8 cellular contexts compared by ENCODE assay signal in genomic region chr7:129664029-129665012, GRCh38. TPM values are rescaled to one million over a fixed set of nuclear protein-coding genes. Genes with fewer than 3 reads are reported as not detected.
DNase-seq lines count a peak whose midpoint lies in the region; ATAC-seq, FAIRE-seq and TF ChIP-seq lines count a peak whose summit lies in the region.

No MANE protein-coding gene starts in this region.

- DNase-seq in G401 (ENCODE audit: low spot score) (peak; percentile 60), RPMI8226 (peak; percentile 61), epithelial cell of proximal tubule (ENCODE audit: low read depth) (peak; percentile 36), pancreas (no peak), upper lobe of left lung (no peak), COLO668 (lab: John Stamatoyannopoulos, UW; ENCODE audit: unreplicated experiment) (no peak), sciatic nerve (ENCODE audit: low spot score) (no peak)

- H3K27ac ChIP-seq in pancreas, result no peak overlapping the region
- no peak overlapping the region for H3K27ac ChIP-seq in upper lobe of left lung

- ATAC-seq in pancreas (peak; percentile 50 to 88 (median 78)), upper lobe of left lung (ENCODE audit: low FRiP score in 2 of 2) (no peak), sciatic nerve (no peak)

- H3K4me3 ChIP-seq in epithelial cell of proximal tubule (ENCODE audit: low read depth, low read length) (no peak overlapping the region), pancreas (no peak overlapping the region), upper lobe of left lung (no peak overlapping the region)

- TF ChIP-seq CTCF in LNCAP (IDR thresholded peaks at IDR 0.05) (peak; percentile 62), epithelial cell of proximal tubule (conservative IDR thresholded peaks at IDR 0.05; ENCODE audit: low read depth, low read length) (peak; percentile 62), pancreas (IDR thresholded peaks at IDR 0.05) (peak in 1 of 4 donors; percentile 15), upper lobe of left lung (IDR thresholded peaks at IDR 0.05) (peak in 3 of 6 experiments; percentile 40 to 43 (median 42))

- WGBS in pancreas, 2 donors, result 78 to 79% methylated on average over 5 of the region's 5 CpGs
- 81 to 86% methylated on average over 5 of the region's 5 CpGs for WGBS in upper lobe of left lung, 2 donors

- in situ Hi-C loops in G401 (cut with HindIII; ENCODE audit: low sequenced_read_pairs), result no loop called here

- TF ChIP-seq POLR2A in upper lobe of left lung (IDR thresholded peaks at IDR 0.05), result no peak

- no peaks in the 10 kb centered on the region for H3K9me3 ChIP-seq in pancreas
- H3K9me3 ChIP-seq in upper lobe of left lung, result peaks cover 8 to 15% (median 11%) of the 10 kb centered on the region in 4 donors

- H3K36me3 ChIP-seq in pancreas (peaks cover 0 to 7% (median 0%) of the 10 kb centered on the region in 3 donors), upper lobe of left lung (peaks cover 5 to 33% (median 18%) of the 10 kb centered on the region in 4 donors)

- H3K4me1 ChIP-seq in pancreas (no peaks in the 10 kb centered on the region), upper lobe of left lung (peaks cover 0 to 4% (median 0%) of the 10 kb centered on the region in 4 donors)

- intact Hi-C loops in pancreas (cut with DNase I), result loop anchor here in 2 of 3 donors (5.0 to 10.0 kb wide), 3 partner anchors 160 to 350 kb away; no protein-coding TSS in a partner anchor
- intact Hi-C loops in sciatic nerve (cut with DNase I), result no loop called here

- TF ChIP-seq EP300 in upper lobe of left lung (IDR thresholded peaks at IDR 0.05), result no peak

- H3K27me3 ChIP-seq in pancreas (no peaks in the 10 kb centered on the region), upper lobe of left lung (no peaks in the 10 kb centered on the region)

- FAIRE-seq in pancreas (lab: Jason Lieb, UNC), result no peak

RNA-seq across cellular contexts. Expression of gene NRF1, which starts 52.8 kb away (rescaled TPM):
- total RNA-seq in G401 (2014; rRNA removed; shearing (Covaris generic)), result 12.9 and 23.6 TPM in 2 replicates
- 6.6 and 6.8 TPM in 2 replicates for total RNA-seq in epithelial cell of proximal tubule
- 10 to 100 TPM in 1 of 6 donors, 1 to 10 TPM in 5; 5.5 to 11.2 (median 7.0) TPM for total RNA-seq in pancreas
- 1 to 10 TPM; 6.5 to 8.1 TPM for polyA plus RNA-seq in pancreas
- total RNA-seq in upper lobe of left lung, result 10 to 100 TPM; 12.7 to 27.2 (median 19.1) TPM
- total RNA-seq in sciatic nerve, result 29.2 TPM

Comparison
In these comparisons a context has a peak if more than half of its experiments do, and no peak if none do; other contexts are left out.
1. DNase-seq: peak in G401 (single experiment), RPMI8226 (single experiment) and epithelial cell of proximal tubule (single experiment); none in pancreas (0 of 6), upper lobe of left lung (0 of 2), COLO668 (single experiment) and sciatic nerve (single experiment).
2. ATAC-seq: peak in pancreas (4 of 4); none in upper lobe of left lung (0 of 2) and sciatic nerve (single experiment).